In the genomic region with DNA sequence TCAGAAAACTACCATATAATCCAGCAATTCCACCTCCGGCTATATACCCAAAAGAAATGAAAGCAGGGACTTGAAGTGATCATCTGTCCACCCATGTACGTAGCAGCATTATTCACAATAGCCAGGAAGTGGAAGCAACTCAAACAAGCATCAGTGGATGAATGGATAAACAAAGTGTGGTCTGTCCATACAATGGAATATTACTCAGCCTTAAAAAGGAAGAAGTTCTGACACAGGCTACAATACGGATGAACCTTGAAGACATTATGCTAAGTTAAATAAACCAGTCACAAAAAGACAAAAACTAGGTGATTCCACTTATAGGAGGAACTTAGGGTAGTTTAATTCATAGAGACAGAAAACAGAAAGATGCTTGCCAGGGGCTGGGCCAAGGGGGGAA, we compare ENCODE assay signal across 9 cellular contexts.
"Had no signal": no experiment of that assay in that cellular context is flagged by ENCODE, and none has a peak within 500 bp of the region (broad histone marks: within the 10 kb centered on the region; RNA-seq: fewer than 3 reads in every experiment).

No MANE protein-coding gene starts in this region.

- H3K4me2 ChIP-seq: GM23338 had no signal

- H3K4me3 Mint-ChIP-seq: GM23338, H9, HFFc6, IgD-negative memory B cell had no signal

- H3K27ac Mint-ChIP-seq: GM23338, HFFc6, IgD-negative memory B cell had no signal

- H2AFZ ChIP-seq: GM23338 had no signal

- H3K9me3 Mint-ChIP-seq: GM23338, H9, HFFc6 had no signal

- FAIRE-seq: H1, H54, HTR-8/SVneo had no signal

- DNase-seq: H9, HCEC 1CT, HFFc6, KG1 had no signal

- H3K4me3 ChIP-seq: GM23338 had no signal

- ATAC-seq: GM23338 had no signal
